Comparison of ENCODE assay signal across 8 cellular contexts in the genomic region with DNA sequence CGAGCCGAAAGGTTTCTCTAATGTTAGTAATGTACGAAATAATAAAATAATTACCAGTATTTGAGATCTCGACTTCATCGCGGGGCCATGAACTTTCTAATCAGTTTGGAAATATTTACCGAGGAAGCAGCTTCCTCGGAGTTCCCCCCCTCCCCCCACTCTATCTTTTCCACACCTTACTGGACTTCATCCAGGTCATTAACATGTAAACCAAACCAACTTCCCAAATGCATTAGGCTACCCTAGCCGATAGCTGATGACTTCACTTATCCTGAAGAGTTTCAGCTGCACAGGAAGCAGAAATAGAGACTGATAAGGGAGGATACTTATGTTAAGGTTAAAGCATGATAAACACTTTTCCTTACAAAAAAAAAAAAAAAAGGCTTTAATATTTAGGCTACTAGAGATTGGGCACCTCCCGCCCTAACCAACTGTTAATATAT. TPM values are rescaled to one million over a fixed set of nuclear protein-coding genes. Genes with fewer than 3 reads are reported as not detected.
DNase-seq lines count a peak whose midpoint lies in the region; ATAC-seq lines count a peak whose summit lies in the region.

No MANE protein-coding gene starts in this region.

- H3K9me3 Mint-ChIP-seq in activated CD4-positive, alpha-beta T cell treated with anti-CD3 and anti-CD28 coated beads, Interleukin-2, amount 10 ng/mL, durations not matched to agents 7 days and 5 days: no peaks in the 10 kb centered on the region
- no peaks in the 10 kb centered on the region for H3K9me3 Mint-ChIP-seq in activated CD4-positive, alpha-beta memory T cell treated with anti-CD3 and anti-CD28 coated beads for 36 hours

- H3K36me3 ChIP-seq in iPS-15b (ENCODE audit: control insufficient read depth, insufficient read depth, low read length) (no peaks in the 10 kb centered on the region), stomach smooth muscle (ENCODE audit: control insufficient read depth in 2 of 2, insufficient read depth in 2 of 2, low read length in 2 of 2) (no peaks in the 10 kb centered on the region)

- CTCF ChIA-PET in activated CD4-positive, alpha-beta T cell treated with anti-CD3 and anti-CD28 coated beads, Interleukin-2, amount 10 ng/mL, durations not matched to agents 7 days and 5 days (lab: Charles Lee): no interaction called here
- CTCF ChIA-PET in activated CD4-positive, alpha-beta memory T cell treated with anti-CD3 and anti-CD28 coated beads for 36 hours (lab: Charles Lee): interaction anchor here (0.7 kb wide), 1 partner anchor 157 kb away, joined by 3 read pairs; no protein-coding TSS in a partner anchor

- ATAC-seq in GM18909 (IDR thresholded peaks at IDR 0.05; ENCODE audit: poor library complexity, unreplicated experiment): no peak

- no peak overlapping the region for H3K9ac ChIP-seq in iPS-15b (ENCODE audit: low read depth, low read length)
- H3K9ac ChIP-seq in stomach smooth muscle (ENCODE audit: low read length in 2 of 2): peak overlapping the region; percentile 48 to 85

- H3K27ac ChIP-seq in stomach smooth muscle (ENCODE audit: low read length): peak overlapping the region; percentile 75

- intact Hi-C loops in activated CD4-positive, alpha-beta memory T cell treated with anti-CD3 and anti-CD28 coated beads for 36 hours (cut with micrococcal nuclease): loop anchor here (5.0 to 10.0 kb wide), 2 partner anchors 160 to 192 kb away; no protein-coding TSS in a partner anchor

- H3K27ac Mint-ChIP-seq in activated CD4-positive, alpha-beta T cell treated with anti-CD3 and anti-CD28 coated beads, Interleukin-2, amount 10 ng/mL, durations not matched to agents 7 days and 5 days: no peak overlapping the region
- no peak overlapping the region for H3K27ac Mint-ChIP-seq in activated CD4-positive, alpha-beta memory T cell treated with anti-CD3 and anti-CD28 coated beads for 36 hours

- H3K27me3 ChIP-seq in iPS-15b (ENCODE audit: control insufficient read depth, insufficient read depth, low read length) (peaks cover 76% of the 10 kb centered on the region), stomach smooth muscle (ENCODE audit: control insufficient read depth in 1 of 2, insufficient read depth in 2 of 2, low read length in 2 of 2) (no peaks in the 10 kb centered on the region)

- POLR2A ChIA-PET in activated CD4-positive, alpha-beta T cell treated with anti-CD3 and anti-CD28 coated beads, Interleukin-2, amount 10 ng/mL, durations not matched to agents 7 days and 5 days (lab: Charles Lee): no interaction called here
- POLR2A ChIA-PET in activated CD4-positive, alpha-beta memory T cell treated with anti-CD3 and anti-CD28 coated beads for 36 hours (lab: Charles Lee): no interaction called here

- H3K4me1 ChIP-seq in iPS-15b (ENCODE audit: control insufficient read depth, insufficient read depth, low read length) (peaks cover 6% of the 10 kb centered on the region), stomach smooth muscle (ENCODE audit: control insufficient read depth, insufficient read depth, low read length) (peaks cover 4% of the 10 kb centered on the region)

- no peak for DNase-seq in activated CD4-positive, alpha-beta T cell treated with anti-CD3 and anti-CD28 coated beads, Interleukin-2, amount 10 ng/mL, durations not matched to agents 7 days and 5 days
- DNase-seq in activated CD4-positive, alpha-beta T cell treated with anti-CD3 and anti-CD28 coated beads for 48 hours: no peak
- no peak for DNase-seq in activated CD4-positive, alpha-beta memory T cell treated with anti-CD3 and anti-CD28 coated beads for 36 hours
- no peak for DNase-seq in NCI-H2171 (lab: John Stamatoyannopoulos, UW)
- no peak for DNase-seq in activated effector memory CD4-positive, alpha-beta T cell treated with anti-CD3 and anti-CD28 coated beads, Interleukin-2, amount 50 U/mL, for 16 hours

- no peaks in the 10 kb centered on the region for H3K36me3 Mint-ChIP-seq in activated CD4-positive, alpha-beta T cell treated with anti-CD3 and anti-CD28 coated beads, Interleukin-2, amount 10 ng/mL, durations not matched to agents 7 days and 5 days (ENCODE audit: low read depth)
- H3K36me3 Mint-ChIP-seq in activated CD4-positive, alpha-beta memory T cell treated with anti-CD3 and anti-CD28 coated beads for 36 hours: no peaks in the 10 kb centered on the region

- peak overlapping the region; percentile 81 for H3K4me3 ChIP-seq in iPS-15b (ENCODE audit: low read depth, low read length)
- peak overlapping the region; percentile 84 to 97 for H3K4me3 ChIP-seq in stomach smooth muscle (ENCODE audit: low read length in 2 of 2)

- H3K9me3 ChIP-seq in iPS-15b (ENCODE audit: control insufficient read depth, insufficient read depth, low read length): no peaks in the 10 kb centered on the region
- H3K9me3 ChIP-seq in stomach smooth muscle (ENCODE audit: control insufficient read depth in 2 of 2, low read length in 2 of 2): no peaks in the 10 kb centered on the region

- peak overlapping the region; percentile 79 for H3K4me3 Mint-ChIP-seq in activated CD4-positive, alpha-beta T cell treated with anti-CD3 and anti-CD28 coated beads, Interleukin-2, amount 10 ng/mL, durations not matched to agents 7 days and 5 days
- H3K4me3 Mint-ChIP-seq in activated CD4-positive, alpha-beta memory T cell treated with anti-CD3 and anti-CD28 coated beads for 36 hours: peak overlapping the region; percentile 72

- H3K4me1 Mint-ChIP-seq in activated CD4-positive, alpha-beta T cell treated with anti-CD3 and anti-CD28 coated beads, Interleukin-2, amount 10 ng/mL, durations not matched to agents 7 days and 5 days: peaks cover 23% of the 10 kb centered on the region
- H3K4me1 Mint-ChIP-seq in activated CD4-positive, alpha-beta memory T cell treated with anti-CD3 and anti-CD28 coated beads for 36 hours (ENCODE audit: low read depth): peaks cover 21% of the 10 kb centered on the region

- H3K27me3 Mint-ChIP-seq in activated CD4-positive, alpha-beta T cell treated with anti-CD3 and anti-CD28 coated beads, Interleukin-2, amount 10 ng/mL, durations not matched to agents 7 days and 5 days: peaks cover 80% of the 10 kb centered on the region
- H3K27me3 Mint-ChIP-seq in activated CD4-positive, alpha-beta memory T cell treated with anti-CD3 and anti-CD28 coated beads for 36 hours: peaks cover 56% of the 10 kb centered on the region

RNA-seq across cellular contexts. Expression of gene MEF2C, which starts 1.5 kb away (rescaled TPM):
- under 1 TPM; 0.10 to 0.17 TPM for total RNA-seq in activated CD4-positive, alpha-beta T cell treated with anti-CD3 and anti-CD28 coated beads, Interleukin-2, amount 10 ng/mL, durations not matched to agents 7 days and 5 days
- under 1 TPM; 0.02 TPM for total RNA-seq in activated CD4-positive, alpha-beta memory T cell treated with anti-CD3 and anti-CD28 coated beads for 36 hours
